In genomic region chr5:160470437-160471341, GRCh38 we compare ENCODE assay signal across 8 cellular contexts. TPM values are rescaled to one million over a fixed set of nuclear protein-coding genes. Genes with fewer than 3 reads are reported as not detected.
DNase-seq lines count a peak whose midpoint lies in the region; ATAC-seq and TF ChIP-seq lines count a peak whose summit lies in the region.

No MANE protein-coding gene starts in this region.

- H3K27me3 Mint-ChIP-seq in activated T-helper 1 cell treated with anti-CD3 and anti-CD28 coated beads, Interleukin-12 subunit alpha, Interleukin-12 subunit beta, Interleukin-2, Interleukin-4 antibody, amounts not matched to agents 30 ng/mL and 10 ng/mL and 1 ng/mL, durations not matched to agents 14 hours and 24 hours and 36 hours (ENCODE audit: insufficient read depth) = no peaks in the 10 kb centered on the region

- H3K36me3 Mint-ChIP-seq in activated T-helper 1 cell treated with anti-CD3 and anti-CD28 coated beads, Interleukin-12 subunit alpha, Interleukin-12 subunit beta, Interleukin-2, Interleukin-4 antibody, amounts not matched to agents 30 ng/mL and 10 ng/mL and 1 ng/mL, durations not matched to agents 14 hours and 24 hours and 36 hours (ENCODE audit: low read depth) = peaks cover 55% of the 10 kb centered on the region

- DNase-seq in HFF-Myc (ENCODE audit: extremely low read depth, low read depth) (no peak), iris pigment epithelial cell (ENCODE audit: low read depth) (peak; percentile 79), NCI-H1417 treated with DMSO at 0.1 percent for 48 hours (lab: John Stamatoyannopoulos, UW) (no peak), NCI-H1048 (lab: John Stamatoyannopoulos, UW) (no peak), foreskin keratinocyte (no peak)
- no peak for DNase-seq in activated T-helper 1 cell treated with anti-CD3 and anti-CD28 coated beads, Interleukin-12 subunit alpha, Interleukin-12 subunit beta, Interleukin-2, Interleukin-4 antibody, amounts not matched to agents 30 ng/mL and 10 ng/mL and 1 ng/mL, durations not matched to agents 14 hours and 24 hours and 36 hours (ENCODE audit: low spot score)

- intact Hi-C loops in activated T-helper 1 cell treated with anti-CD3 and anti-CD28 coated beads, Interleukin-12 subunit alpha, Interleukin-12 subunit beta, Interleukin-2, Interleukin-4 antibody, amounts not matched to agents 30 ng/mL and 10 ng/mL and 1 ng/mL, durations not matched to agents 14 hours and 24 hours and 36 hours (cut with micrococcal nuclease) = no loop called here

- H3K27me3 ChIP-seq in BLaER1 treated with 17β-estradiol and CSF1 and Interleukin-3, amounts not matched to agents 10 nM and 100 nM = no peaks in the 10 kb centered on the region
- H3K27me3 ChIP-seq in foreskin keratinocyte = no peaks in the 10 kb centered on the region

- no peaks in the 10 kb centered on the region; a peak in 1 of 22 replicates for H3K9me3 ChIP-seq in BLaER1 treated with 17β-estradiol and CSF1 and Interleukin-3, amounts not matched to agents 10 nM and 100 nM (replicated peaks in 1 of 11)

- peak overlapping the region; percentile 55 to 90 (median 81) for H3K9ac ChIP-seq in BLaER1 treated with 17β-estradiol and CSF1 and Interleukin-3, amounts not matched to agents 10 nM and 100 nM

- H3K4me3 ChIP-seq in BLaER1 treated with 17β-estradiol and CSF1 and Interleukin-3, amounts not matched to agents 10 nM and 100 nM = peak overlapping the region; percentile 63 to 80 (median 68)
- H3K4me3 ChIP-seq in HFF-Myc (replicated peaks; ENCODE audit: low read depth, low read length) = 0 out of 2 replicates have a peak overlapping the region, but pooled peaks have one; percentile 9

- H3K27ac ChIP-seq in BLaER1 treated with 17β-estradiol and CSF1 and Interleukin-3, amounts not matched to agents 10 nM and 100 nM = peak overlapping the region; percentile 62 to 89 (median 82)
- H3K27ac ChIP-seq in foreskin keratinocyte = no peak overlapping the region

- peaks cover 0 to 47% (median 13%) of the 10 kb centered on the region in 11 experiments; a peak in 17 of 22 replicates for H3K36me3 ChIP-seq in BLaER1 treated with 17β-estradiol and CSF1 and Interleukin-3, amounts not matched to agents 10 nM and 100 nM

- peak overlapping the region; percentile 79 to 96 (median 91) for H3K4me2 ChIP-seq in BLaER1 treated with 17β-estradiol and CSF1 and Interleukin-3, amounts not matched to agents 10 nM and 100 nM

- H3K4me3 Mint-ChIP-seq in activated T-helper 1 cell treated with anti-CD3 and anti-CD28 coated beads, Interleukin-12 subunit alpha, Interleukin-12 subunit beta, Interleukin-2, Interleukin-4 antibody, amounts not matched to agents 30 ng/mL and 10 ng/mL and 1 ng/mL, durations not matched to agents 14 hours and 24 hours and 36 hours = peak overlapping the region; percentile 100

- peaks cover 64 to 76% (median 73%) of the 10 kb centered on the region in 10 experiments for H3K4me1 ChIP-seq in BLaER1 treated with 17β-estradiol and CSF1 and Interleukin-3, amounts not matched to agents 10 nM and 100 nM
- H3K4me1 ChIP-seq in foreskin keratinocyte = no peaks in the 10 kb centered on the region

- ATAC-seq in HG02938 (IDR thresholded peaks at IDR 0.05; ENCODE audit: unreplicated experiment) = no peak
- no peak for ATAC-seq in foreskin keratinocyte

- peak overlapping the region; percentile 80 for H3K27ac Mint-ChIP-seq in activated T-helper 1 cell treated with anti-CD3 and anti-CD28 coated beads, Interleukin-12 subunit alpha, Interleukin-12 subunit beta, Interleukin-2, Interleukin-4 antibody, amounts not matched to agents 30 ng/mL and 10 ng/mL and 1 ng/mL, durations not matched to agents 14 hours and 24 hours and 36 hours

- TF ChIP-seq CTCF in HFF-Myc (IDR thresholded peaks at IDR 0.05; ENCODE audit: low read depth, low read length, missing control alignments) = no peak
- TF ChIP-seq CTCF in foreskin keratinocyte (conservative IDR thresholded peaks at IDR 0.05) = no peak

- H3K9me3 Mint-ChIP-seq in activated T-helper 1 cell treated with anti-CD3 and anti-CD28 coated beads, Interleukin-12 subunit alpha, Interleukin-12 subunit beta, Interleukin-2, Interleukin-4 antibody, amounts not matched to agents 30 ng/mL and 10 ng/mL and 1 ng/mL, durations not matched to agents 14 hours and 24 hours and 36 hours = no peaks in the 10 kb centered on the region

- H4K20me1 ChIP-seq in BLaER1 treated with 17β-estradiol and CSF1 and Interleukin-3, amounts not matched to agents 10 nM and 100 nM = peaks cover 0 to 61% (median 0%) of the 10 kb centered on the region in 11 experiments; a peak in 12 of 22 replicates

- peaks cover 72% of the 10 kb centered on the region for H3K4me1 Mint-ChIP-seq in activated T-helper 1 cell treated with anti-CD3 and anti-CD28 coated beads, Interleukin-12 subunit alpha, Interleukin-12 subunit beta, Interleukin-2, Interleukin-4 antibody, amounts not matched to agents 30 ng/mL and 10 ng/mL and 1 ng/mL, durations not matched to agents 14 hours and 24 hours and 36 hours (ENCODE audit: low read depth)

RNA-seq across cellular contexts. Expression of gene PTTG1, which starts 49.0 kb away (rescaled TPM):
- total RNA-seq in activated T-helper 1 cell treated with anti-CD3 and anti-CD28 coated beads, Interleukin-12 subunit alpha, Interleukin-12 subunit beta, Interleukin-2, Interleukin-4 antibody, amounts not matched to agents 30 ng/mL and 10 ng/mL and 1 ng/mL, durations not matched to agents 14 hours and 24 hours and 36 hours = 69.9 and 75.5 TPM in 2 replicates
- 183 and 204 TPM in 2 replicates for total RNA-seq in foreskin keratinocyte
- polyA plus RNA-seq in foreskin keratinocyte = 225 and 280 TPM in 2 replicates

RNA-seq across cellular contexts. Expression of gene SLU7, which starts 51.8 kb away (rescaled TPM):
- 37.4 and 47.4 TPM in 2 replicates for total RNA-seq in activated T-helper 1 cell treated with anti-CD3 and anti-CD28 coated beads, Interleukin-12 subunit alpha, Interleukin-12 subunit beta, Interleukin-2, Interleukin-4 antibody, amounts not matched to agents 30 ng/mL and 10 ng/mL and 1 ng/mL, durations not matched to agents 14 hours and 24 hours and 36 hours
- total RNA-seq in foreskin keratinocyte = 33.9 and 36.7 TPM in 2 replicates
- polyA plus RNA-seq in foreskin keratinocyte = 26.4 and 26.6 TPM in 2 replicates
